16 cellular contexts compared by ENCODE assay signal in genomic region chr3:31039145-31039544, GRCh38.
"Had no signal": no experiment of that assay in that cellular context is flagged by ENCODE, and none has a peak within 500 bp of the region (broad histone marks: within the 10 kb centered on the region; RNA-seq: fewer than 3 reads in every experiment).

No MANE protein-coding gene starts in this region.

- H2AFZ ChIP-seq: hepatocyte had no signal

- H3K9me3 ChIP-seq: gastrocnemius medialis, vagina had no signal

- H3K27me3 ChIP-seq: cardiac muscle cell, gastrocnemius medialis, hepatocyte, tibial artery, vagina had no signal

- H3K4me2 ChIP-seq: hepatocyte had no signal

- H3K4me3 Mint-ChIP-seq: activated T-cell treated with anti-CD3 and anti-CD28 coated beads, Interleukin-2, amount 50 U/mL, for 4 hours; mesothelial cell of epicardium; naive B cell; T-helper 1 cell treated with Interleukin-12 subunit alpha and Interleukin-12 subunit beta and Interleukin-4 antibody, amounts not matched to agents 30 μg/mL and 1 μg/mL, for 36 hours had no signal

- H3K4me3 ChIP-seq: cardiac muscle cell, gastrocnemius medialis, hepatocyte, tibial artery, vagina had no signal

- H3K27ac Mint-ChIP-seq: activated naive CD4-positive, alpha-beta T cell treated with anti-CD3 and anti-CD28 coated beads, Interleukin-2, amount 50 U/mL, for 72 hours; mesothelial cell of epicardium; naive B cell; T-helper 1 cell treated with Interleukin-12 subunit alpha and Interleukin-12 subunit beta and Interleukin-4 antibody, amounts not matched to agents 30 μg/mL and 1 μg/mL, for 36 hours had no signal

- H3K27ac ChIP-seq: cardiac muscle cell, gastrocnemius medialis, hepatocyte, tibial artery, vagina had no signal

- DNase-seq: activated CD4-positive, alpha-beta T cell treated with anti-CD3 and anti-CD28 coated beads, Interleukin-2, amount 50 U/mL, for 1 hour; activated CD4-positive, CD25-positive, alpha-beta regulatory T cell; activated effector memory CD4-positive, alpha-beta T cell treated with anti-CD3 and anti-CD28 coated beads, Interleukin-2, amount 50 U/mL, for 16 hours; activated T-cell treated with anti-CD3 and anti-CD28 coated beads, Interleukin-2, amount 50 U/mL, for 4 hours; amygdala; gastrocnemius medialis; naive B cell; posterior cingulate gyrus; small intestine had no signal

- H3K79me2 ChIP-seq: hepatocyte had no signal

- H3K4me1 ChIP-seq: tibial artery, vagina had no signal

- H3K4me1 Mint-ChIP-seq: naive B cell had no signal
